Comparison of ENCODE assay signal across 9 cellular contexts in genomic region chr1:167601442-167602380, GRCh38. TPM values are rescaled to one million over a fixed set of nuclear protein-coding genes. Genes with fewer than 3 reads are reported as not detected.
DNase-seq lines count a peak whose midpoint lies in the region; ATAC-seq and TF ChIP-seq lines count a peak whose summit lies in the region.
"Had no signal": no experiment of that assay in that cellular context is flagged by ENCODE, and none has a peak within 500 bp of the region (broad histone marks: within the 10 kb centered on the region; RNA-seq: fewer than 3 reads in every experiment).

No MANE protein-coding gene starts in this region.

- DNase-seq in activated T-cell treated with anti-CD3 and anti-CD28 coated beads, Interleukin-2, amount 50 U/mL, for 4 hours: no peak
- DNase-seq in activated T-cell treated with anti-CD3 and anti-CD28 coated beads for 4 hours: no peak
- peak; percentile 16 for DNase-seq in activated CD4-positive, alpha-beta T cell treated with anti-CD3 and anti-CD28 coated beads, Interleukin-2, amount 10 ng/mL, durations not matched to agents 7 days and 5 days
- DNase-seq in left lobe of liver (ENCODE audit: low spot score): peak; percentile 51
- peak; percentile 6 to 8 for DNase-seq in thyroid gland
- no peak for DNase-seq in MG63
- no peak for DNase-seq in effector CD4-positive, alpha-beta T cell

- H3K4me3 Mint-ChIP-seq in activated T-cell treated with anti-CD3 and anti-CD28 coated beads, Interleukin-2, amount 50 U/mL, for 4 hours: peak overlapping the region; percentile 48
- peak overlapping the region; percentile 36 for H3K4me3 Mint-ChIP-seq in activated CD4-positive, alpha-beta T cell treated with anti-CD3 and anti-CD28 coated beads, Interleukin-2, amount 10 ng/mL, durations not matched to agents 7 days and 5 days

- H3K27me3 ChIP-seq in thyroid gland (no peaks in the 10 kb centered on the region), MG63 (no peaks in the 10 kb centered on the region)

- intact Hi-C loops in thyroid gland (cut with DNase I): no loop called here

- no peaks in the 10 kb centered on the region for H3K27me3 Mint-ChIP-seq in activated T-cell treated with anti-CD3 and anti-CD28 coated beads, Interleukin-2, amount 50 U/mL, for 4 hours (ENCODE audit: low read depth)
- peaks cover 2% of the 10 kb centered on the region for H3K27me3 Mint-ChIP-seq in activated CD4-positive, alpha-beta T cell treated with anti-CD3 and anti-CD28 coated beads, Interleukin-2, amount 10 ng/mL, durations not matched to agents 7 days and 5 days

- H3K4me1 ChIP-seq in thyroid gland: peaks cover 0 to 16% of the 10 kb centered on the region in 2 donors

- peaks cover 2% of the 10 kb centered on the region for H3K9me3 Mint-ChIP-seq in activated T-cell treated with anti-CD3 and anti-CD28 coated beads, Interleukin-2, amount 50 U/mL, for 4 hours
- H3K9me3 Mint-ChIP-seq in activated CD4-positive, alpha-beta T cell treated with anti-CD3 and anti-CD28 coated beads, Interleukin-2, amount 10 ng/mL, durations not matched to agents 7 days and 5 days: peaks cover 16% of the 10 kb centered on the region

- no peaks in the 10 kb centered on the region for H3K36me3 Mint-ChIP-seq in activated T-cell treated with anti-CD3 and anti-CD28 coated beads, Interleukin-2, amount 50 U/mL, for 4 hours (ENCODE audit: insufficient read depth)
- peaks cover 21% of the 10 kb centered on the region for H3K36me3 Mint-ChIP-seq in activated CD4-positive, alpha-beta T cell treated with anti-CD3 and anti-CD28 coated beads, Interleukin-2, amount 10 ng/mL, durations not matched to agents 7 days and 5 days (ENCODE audit: low read depth)

- H3K9me3 ChIP-seq in thyroid gland (no peaks in the 10 kb centered on the region), MG63 (no peaks in the 10 kb centered on the region)

- CTCF ChIA-PET in activated CD4-positive, alpha-beta T cell treated with anti-CD3 and anti-CD28 coated beads, Interleukin-2, amount 10 ng/mL, durations not matched to agents 7 days and 5 days (lab: Charles Lee): interaction anchor here (0.5 to 2.7 kb wide), 13 partner anchors 10 to 244 kb away, joined by 3 to 19 read pairs (median 6); no protein-coding TSS in a partner anchor

- no peak for TF ChIP-seq POLR2A in thyroid gland (IDR thresholded peaks at IDR 0.05)

- no peaks in the 10 kb centered on the region for H3K36me3 ChIP-seq in thyroid gland
- H3K36me3 ChIP-seq in MG63: no peaks in the 10 kb centered on the region

- POLR2A ChIA-PET in activated CD4-positive, alpha-beta T cell treated with anti-CD3 and anti-CD28 coated beads, Interleukin-2, amount 10 ng/mL, durations not matched to agents 7 days and 5 days (lab: Charles Lee): interaction anchor here (1.2 kb wide), 1 partner anchor 30 kb away, joined by 3 read pairs; no protein-coding TSS in a partner anchor

- no peak overlapping the region for H3K4me3 ChIP-seq in thyroid gland (replicated peaks in 1 of 3)
- no peak overlapping the region for H3K4me3 ChIP-seq in MG63

- peak overlapping the region in 2 of 3 donors; percentile 65 to 71 for H3K27ac ChIP-seq in thyroid gland
- H3K27ac ChIP-seq: epithelial cell of prostate had no signal

- H3K27ac Mint-ChIP-seq in activated CD4-positive, alpha-beta T cell treated with anti-CD3 and anti-CD28 coated beads, Interleukin-2, amount 10 ng/mL, durations not matched to agents 7 days and 5 days: peak overlapping the region; percentile 83

- TF ChIP-seq CTCF in thyroid gland (IDR thresholded peaks at IDR 0.05): no peak

- peaks cover 44% of the 10 kb centered on the region for H3K4me1 Mint-ChIP-seq in activated T-cell treated with anti-CD3 and anti-CD28 coated beads, Interleukin-2, amount 50 U/mL, for 4 hours (ENCODE audit: low read depth)
- peaks cover 44% of the 10 kb centered on the region for H3K4me1 Mint-ChIP-seq in activated CD4-positive, alpha-beta T cell treated with anti-CD3 and anti-CD28 coated beads, Interleukin-2, amount 10 ng/mL, durations not matched to agents 7 days and 5 days

- WGBS in thyroid gland, 2 donors: 64 to 76% methylated on average over 8 of the region's 8 CpGs

- ATAC-seq in activated T-cell treated with anti-CD3 and anti-CD28 coated beads, Interleukin-2, amount 50 U/mL, for 4 hours: peak; percentile 16 to 24
- peak; percentile 46 for ATAC-seq in left lobe of liver
- ATAC-seq in GM19328 (IDR thresholded peaks at IDR 0.05; ENCODE audit: unreplicated experiment): no peak

RNA-seq across cellular contexts. Expression of gene RCSD1, which starts 28.3 kb away (rescaled TPM):
- total RNA-seq in activated T-cell treated with anti-CD3 and anti-CD28 coated beads, Interleukin-2, amount 50 U/mL, for 4 hours: 10 to 100 TPM; 15.4 to 20.6 (median 17.5) TPM
- 100 to 1,000 TPM; 152 to 157 TPM for total RNA-seq in activated CD4-positive, alpha-beta T cell treated with anti-CD3 and anti-CD28 coated beads, Interleukin-2, amount 10 ng/mL, durations not matched to agents 7 days and 5 days
- 3.7 TPM for total RNA-seq in left lobe of liver
- 10 to 100 TPM in 2 of 4 donors, 1 to 10 TPM in 2; 7.1 to 14.2 (median 10.8) TPM for total RNA-seq in thyroid gland
- not detected in 2 replicates for total RNA-seq in MG63 (2014; rRNA removed; shearing (Covaris generic); ENCODE audit: low replicate concordance)

RNA-seq across cellular contexts. Expression of gene CREG1, which starts 48.1 kb away (rescaled TPM):
- total RNA-seq in activated T-cell treated with anti-CD3 and anti-CD28 coated beads, Interleukin-2, amount 50 U/mL, for 4 hours: 10 to 100 TPM; 12.5 to 14.5 (median 14.3) TPM
- total RNA-seq in activated CD4-positive, alpha-beta T cell treated with anti-CD3 and anti-CD28 coated beads, Interleukin-2, amount 10 ng/mL, durations not matched to agents 7 days and 5 days: 1 to 10 TPM; 8.0 to 8.2 TPM
- 89.7 TPM for total RNA-seq in left lobe of liver
- total RNA-seq in thyroid gland: 100 to 1,000 TPM; 285 to 347 (median 327) TPM
- total RNA-seq in MG63 (2014; rRNA removed; shearing (Covaris generic); ENCODE audit: low replicate concordance): 60.7 and 65.3 TPM in 2 replicates

Comparison
In these comparisons a context has a peak if more than half of its experiments do, and no peak if none do; other contexts are left out.
1. DNase-seq: peak in activated CD4-positive, alpha-beta T cell treated with anti-CD3 and anti-CD28 coated beads, Interleukin-2, amount 10 ng/mL, durations not matched to agents 7 days and 5 days (single experiment), left lobe of liver (single experiment) and thyroid gland (2 of 2); none in activated T-cell treated with anti-CD3 and anti-CD28 coated beads, Interleukin-2, amount 50 U/mL, for 4 hours (single experiment), activated T-cell treated with anti-CD3 and anti-CD28 coated beads for 4 hours (single experiment), MG63 (single experiment) and effector CD4-positive, alpha-beta T cell (single experiment).
2. RNA of gene RCSD1, which starts 28.3 kb away (total RNA-seq): 152 to 157 TPM in activated CD4-positive, alpha-beta T cell treated with anti-CD3 and anti-CD28 coated beads, Interleukin-2, amount 10 ng/mL, durations not matched to agents 7 days and 5 days; 15.4 to 20.6 TPM in activated T-cell treated with anti-CD3 and anti-CD28 coated beads, Interleukin-2, amount 50 U/mL, for 4 hours, 7.1 to 14.2 TPM in thyroid gland, 3.7 TPM in left lobe of liver (single experiment) and not detected in MG63; every median in the first group is over 4 times any median in the second.